ENCODE assay signal across 26 cellular contexts in genomic region chr2:30978854-30979253, GRCh38.
"Had no signal": no experiment of that assay in that cellular context is flagged by ENCODE, and none has a peak within 500 bp of the region (broad histone marks: within the 10 kb centered on the region; RNA-seq: fewer than 3 reads in every experiment).

No MANE protein-coding gene starts in this region.

- DNase-seq: activated CD4-positive, alpha-beta T cell treated with anti-CD3 and anti-CD28 coated beads for 36 hours; activated CD4-positive, alpha-beta T cell treated with anti-CD3 and anti-CD28 coated beads, Interleukin-2, amount 50 U/mL, for 48 hours; activated CD8-positive, alpha-beta memory T cell treated with anti-CD3 and anti-CD28 coated beads, Interleukin-2, amount 50 U/mL, for 48 hours; activated naive CD4-positive, alpha-beta T cell treated with Interleukin-2 at 50 U/mL for 16 hours; activated naive CD8-positive, alpha-beta T cell treated with anti-CD3 and anti-CD28 coated beads, Interleukin-2, amount 10 ng/mL, durations not matched to agents 7 days and 5 days; activated T-cell treated with anti-CD3 and anti-CD28 coated beads, Interleukin-2, amount 50 U/mL, for 48 hours; amniotic stem cell; colonic mucosa; dorsolateral prefrontal cortex; effector memory CD8-positive, alpha-beta T cell; gastrocnemius medialis; heart right ventricle; kidney; lower lobe of right lung; mesendoderm; mucosa of descending colon; nephron progenitor cell; pancreas; psoas muscle; stimulated activated CD4-positive, alpha-beta T cell treated with anti-CD3 and anti-CD28 coated beads, Interleukin-12 subunit alpha, Interleukin-12 subunit beta, amount 100 ng/mL, for 4 hours; stimulated activated naive CD8-positive, alpha-beta T cell treated with anti-CD3 and anti-CD28 coated beads, Interleukin-15, amount 100 ng/mL, for 72 hours; tibial artery had no signal

- H3K27ac ChIP-seq: colonic mucosa, dorsolateral prefrontal cortex, esophagus muscularis mucosa, gastrocnemius medialis, lower lobe of right lung, pancreas, psoas muscle had no signal

- H3K36me3 Mint-ChIP-seq: activated naive CD8-positive, alpha-beta T cell treated with anti-CD3 and anti-CD28 coated beads, Interleukin-2, amount 10 ng/mL, durations not matched to agents 7 days and 5 days had no signal

- H3K36me3 ChIP-seq: colonic mucosa, esophagus muscularis mucosa, gastrocnemius medialis, heart right ventricle, lower lobe of right lung, pancreas, right atrium auricular region, tibial artery had no signal

- H3K9me3 ChIP-seq: colonic mucosa, esophagus muscularis mucosa, gastrocnemius medialis, heart right ventricle, lower lobe of right lung, mucosa of descending colon, pancreas, psoas muscle, right atrium auricular region, tibial artery had no signal

- H3K27ac Mint-ChIP-seq: activated CD4-positive, alpha-beta T cell treated with anti-CD3 and anti-CD28 coated beads for 36 hours; activated naive CD8-positive, alpha-beta T cell treated with anti-CD3 and anti-CD28 coated beads, Interleukin-2, amount 10 ng/mL, durations not matched to agents 7 days and 5 days; effector memory CD8-positive, alpha-beta T cell; nephron progenitor cell had no signal

- H3K4me3 ChIP-seq: colonic mucosa, dorsolateral prefrontal cortex, esophagus muscularis mucosa, gastrocnemius medialis, heart right ventricle, lower lobe of right lung, mucosa of descending colon, pancreas, psoas muscle, right atrium auricular region, tibial artery had no signal

- H3K4me3 Mint-ChIP-seq: activated CD4-positive, alpha-beta T cell treated with anti-CD3 and anti-CD28 coated beads for 36 hours; activated naive CD8-positive, alpha-beta T cell treated with anti-CD3 and anti-CD28 coated beads, Interleukin-2, amount 10 ng/mL, durations not matched to agents 7 days and 5 days; effector memory CD8-positive, alpha-beta T cell; nephron progenitor cell; stimulated activated naive CD8-positive, alpha-beta T cell treated with anti-CD3 and anti-CD28 coated beads, Interleukin-15, amount 100 ng/mL, for 72 hours had no signal

- H3K27me3 ChIP-seq: colonic mucosa, dorsolateral prefrontal cortex, esophagus muscularis mucosa, gastrocnemius medialis, heart right ventricle, pancreas, right atrium auricular region, tibial artery had no signal

- H3K4me1 Mint-ChIP-seq: activated CD4-positive, alpha-beta T cell treated with anti-CD3 and anti-CD28 coated beads for 36 hours; activated naive CD8-positive, alpha-beta T cell treated with anti-CD3 and anti-CD28 coated beads, Interleukin-2, amount 10 ng/mL, durations not matched to agents 7 days and 5 days; stimulated activated naive CD8-positive, alpha-beta T cell treated with anti-CD3 and anti-CD28 coated beads, Interleukin-15, amount 100 ng/mL, for 72 hours had no signal

- ATAC-seq: effector memory CD8-positive, alpha-beta T cell; gastrocnemius medialis; left lobe of liver; mucosa of descending colon; pancreas; psoas muscle; stimulated activated naive CD8-positive, alpha-beta T cell treated with anti-CD3 and anti-CD28 coated beads, Interleukin-15, amount 100 ng/mL, for 72 hours had no signal

- H3K4me1 ChIP-seq: colonic mucosa, lower lobe of right lung, pancreas, psoas muscle had no signal

- FAIRE-seq: kidney, pancreas, TTC549 had no signal

- H3K9me3 Mint-ChIP-seq: activated naive CD8-positive, alpha-beta T cell treated with anti-CD3 and anti-CD28 coated beads, Interleukin-2, amount 10 ng/mL, durations not matched to agents 7 days and 5 days; effector memory CD8-positive, alpha-beta T cell; nephron progenitor cell; stimulated activated naive CD8-positive, alpha-beta T cell treated with anti-CD3 and anti-CD28 coated beads, Interleukin-15, amount 100 ng/mL, for 72 hours had no signal
